In genomic region chr9:100058699-100059579, GRCh38 we compare ENCODE assay signal across 1 cellular context.
TF ChIP-seq lines count a peak whose summit lies in the region.

No MANE protein-coding gene starts in this region.

TF ChIP-seq in SK-N-SH, 30 proteins besides CTCF, POLR2A, EP300 and RAD21 (continued from another document):
- no peak for TF ChIP-seq PBX3 (IDR thresholded peaks at IDR 0.05)
- no peak for TF ChIP-seq NRF1 (IDR thresholded peaks at IDR 0.05; ENCODE audit: low read depth, low read length)
